Comparison of ENCODE assay signal across 5 cellular contexts in the genomic region with DNA sequence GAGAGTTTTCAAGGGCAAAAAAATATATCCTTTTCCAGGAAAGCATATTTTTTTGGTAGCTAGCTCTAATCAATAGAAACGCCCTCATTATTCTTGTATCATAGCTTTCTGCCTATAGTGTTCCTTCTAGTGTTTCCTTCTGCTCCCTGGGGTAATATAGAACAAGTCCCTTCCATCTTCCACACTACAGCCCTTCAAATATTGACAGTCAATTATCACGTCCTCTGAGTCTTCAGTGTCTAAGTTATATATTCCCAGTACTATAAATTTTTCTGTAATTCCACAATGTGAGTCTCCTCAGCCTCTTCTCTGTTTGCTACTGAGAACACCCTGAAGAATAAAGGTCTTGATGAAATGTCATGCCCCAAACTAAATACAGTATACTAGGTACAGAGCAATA.
"Had no signal": no experiment of that assay in that cellular context is flagged by ENCODE, and none has a peak within 500 bp of the region (broad histone marks: within the 10 kb centered on the region; RNA-seq: fewer than 3 reads in every experiment).

No MANE protein-coding gene starts in this region.

- H3K4me3 ChIP-seq: K562 had no signal

- DNase-seq: IMR-90, KBM-7, KG1 had no signal

- H3K27ac ChIP-seq: HL-60 had no signal
